ENCODE assay signal across 24 cellular contexts in genomic region chr12:8840938-8841633, GRCh38. TPM values are rescaled to one million over a fixed set of nuclear protein-coding genes. Genes with fewer than 3 reads are reported as not detected.
DNase-seq lines count a peak whose midpoint lies in the region; ATAC-seq, FAIRE-seq and TF ChIP-seq lines count a peak whose summit lies in the region.
"Had no signal": no experiment of that assay in that cellular context is flagged by ENCODE, and none has a peak within 500 bp of the region (broad histone marks: within the 10 kb centered on the region; RNA-seq: fewer than 3 reads in every experiment).

No MANE protein-coding gene starts in this region.

- no peak overlapping the region for H4K91ac ChIP-seq in H1 (replicated peaks; ENCODE audit: insufficient read length, low read length)

- no peaks in the 10 kb centered on the region for H3K36me3 Mint-ChIP-seq in activated CD8-positive, alpha-beta T cell treated with anti-CD3 and anti-CD28 coated beads for 36 hours (ENCODE audit: low read depth)
- H3K36me3 Mint-ChIP-seq: CD14-positive monocyte had no signal

- DNase-seq in A673 (ENCODE audit: low spot score) (peak; percentile 53), SK-N-MC (ENCODE audit: low read depth, low spot score) (peak; percentile 86), H1 (ENCODE audit: low read depth in 1 of 2, low spot score in 2 of 2) (no peak), NCI-H1930 (lab: John Stamatoyannopoulos, UW) (no peak)
- DNase-seq in activated CD8-positive, alpha-beta T cell treated with anti-CD3 and anti-CD28 coated beads for 36 hours = no peak
- DNase-seq in activated effector memory CD4-positive, alpha-beta T cell treated with anti-CD3 and anti-CD28 coated beads, Interleukin-2, amount 50 U/mL, for 16 hours = no peak
- DNase-seq: ACHN; AML-193; BE2C; CD4-positive, alpha-beta T cell; CD8-positive, alpha-beta memory T cell; DMS 273 treated with DMSO at 0.1 percent for 48 hours; DMS79; EL; GDM1; GM23248 had no signal

- WGBS in H1 (ENCODE audit: extremely low coverage in 1 of 2, insufficient coverage in 1 of 2, insufficient read length in 1 of 2, insufficient replicate concordance in 2 of 2, low coverage in 1 of 2, low lambda C conversion rate in 2 of 2, missing lambda C conversion rate in 1 of 2), 2 experiments = 95 to 100% methylated on average over 1 to 7 of the region's 8 CpGs

- no peak for TF ChIP-seq CTCF in A673 (conservative IDR thresholded peaks at IDR 0.05; ENCODE audit: low read depth, low read length)
- TF ChIP-seq CTCF in H1 (IDR thresholded peaks at IDR 0.05; ENCODE audit: control extremely low read depth in 1 of 3, insufficient read depth in 1 of 3, low read depth in 1 of 3, low read length in 3 of 3) = no peak
- TF ChIP-seq CTCF in activated CD8-positive, alpha-beta T cell treated with anti-CD3 and anti-CD28 coated beads for 36 hours (IDR thresholded peaks at IDR 0.05) = no peak

- no peaks in the 10 kb centered on the region for H3K9me3 ChIP-seq in A673 (ENCODE audit: low read depth, low read length, poor library complexity, severe bottlenecking)
- no peaks in the 10 kb centered on the region for H3K9me3 ChIP-seq in SK-N-MC (ENCODE audit: low read depth, low read length)
- no peaks in the 10 kb centered on the region for H3K9me3 ChIP-seq in H1 (ENCODE audit: insufficient read depth in 2 of 2, low read depth in 1 of 2, low read length in 1 of 2)
- H3K9me3 ChIP-seq: BE2C; BLaER1 treated with 17β-estradiol and CSF1 and Interleukin-3, amounts not matched to agents 10 nM and 100 nM; HAP-1 had no signal

- H4K5ac ChIP-seq in H1 (ENCODE audit: insufficient read length, low read depth, low read length) = no peak overlapping the region

- H3K18ac ChIP-seq in H1 (ENCODE audit: extremely low read depth, low read length) = no peak overlapping the region

- peak; percentile 66 for FAIRE-seq in H1 (lab: Jason Lieb, UNC)
- FAIRE-seq: A204.1, D721Med, GM12878 had no signal

- BruUV-seq in A673 (replicated peaks; lab: Mats Ljungman, UMichigan) = no TSS peak

- no peaks in the 10 kb centered on the region for H3K79me1 ChIP-seq in H1 (ENCODE audit: low read depth, low read length)

- no peak overlapping the region for H2BK12ac ChIP-seq in H1 (ENCODE audit: low read depth, low read length)

- H3K27me3 ChIP-seq in A673 (replicated peaks; ENCODE audit: insufficient read depth, low read depth, low read length, poor library complexity) (no peaks in the 10 kb centered on the region), H1 (replicated peaks in 1 of 4; ENCODE audit: control insufficient read depth in 3 of 4, extremely low read depth in 1 of 4, insufficient read depth in 3 of 4, low read length in 3 of 4) (no peaks in the 10 kb centered on the region)
- H3K27me3 ChIP-seq: BE2C; BLaER1 treated with 17β-estradiol and CSF1 and Interleukin-3, amounts not matched to agents 10 nM and 100 nM had no signal

- H3K23me2 ChIP-seq in H1 (ENCODE audit: low read depth, low read length) = no peaks in the 10 kb centered on the region

- intact Hi-C loops in A673 (cut with micrococcal nuclease; ENCODE audit: unreplicated experiment) = no loop called here
- intact Hi-C loops in activated CD8-positive, alpha-beta T cell treated with anti-CD3 and anti-CD28 coated beads for 36 hours (cut with micrococcal nuclease) = no loop called here

- H2BK20ac ChIP-seq in H1 (ENCODE audit: low read length) = no peak overlapping the region

- CTCF ChIA-PET in A673 (lab: Charles Lee) = interaction anchor here (0.7 kb wide), 1 partner anchor 247 kb away, joined by 7 read pairs; no protein-coding TSS in a partner anchor
- CTCF ChIA-PET in H1 (lab: Charles Lee; ENCODE audit: partially characterized antibody) = interaction anchor here (0.7 to 2.5 kb wide), 6 partner anchors 12 to 490 kb away, joined by 3 to 13 read pairs (median 4); no protein-coding TSS in a partner anchor
- CTCF ChIA-PET in activated CD8-positive, alpha-beta T cell treated with anti-CD3 and anti-CD28 coated beads for 36 hours (lab: Charles Lee) = interaction anchor here (1.0 to 2.5 kb wide), 3 partner anchors 10 to 49 kb away, joined by 3 to 8 read pairs (median 4); no protein-coding TSS in a partner anchor

- H4K20me1 ChIP-seq in H1 (replicated peaks in 1 of 2; ENCODE audit: control insufficient read depth in 1 of 2, insufficient read depth in 2 of 2, low read length in 2 of 2) = no peaks in the 10 kb centered on the region
- H4K20me1 ChIP-seq: BLaER1 treated with 17β-estradiol and CSF1 and Interleukin-3, amounts not matched to agents 10 nM and 100 nM had no signal

- no peaks in the 10 kb centered on the region for H3K4me1 Mint-ChIP-seq in activated CD8-positive, alpha-beta T cell treated with anti-CD3 and anti-CD28 coated beads for 36 hours (ENCODE audit: low read depth)
- H3K4me1 Mint-ChIP-seq: CD8-positive, alpha-beta memory T cell had no signal

- H3K36me3 ChIP-seq in A673 (ENCODE audit: insufficient read depth, low read length, poor library complexity, severe bottlenecking) = no peaks in the 10 kb centered on the region
- no peaks in the 10 kb centered on the region for H3K36me3 ChIP-seq in SK-N-MC (ENCODE audit: insufficient read depth, low read length)
- peaks cover 0 to 6% (median 2%) of the 10 kb centered on the region in 4 experiments; a peak in 3 of 8 replicates for H3K36me3 ChIP-seq in H1 (ENCODE audit: control insufficient read depth in 2 of 4, insufficient read depth in 4 of 4, low read length in 3 of 4)
- H3K36me3 ChIP-seq: BE2C; BLaER1 treated with 17β-estradiol and CSF1 and Interleukin-3, amounts not matched to agents 10 nM and 100 nM; HAP-1 had no signal

- H3K14ac ChIP-seq in H1 (ENCODE audit: insufficient read length) = no peak overlapping the region

- POLR2A ChIA-PET in A673 (lab: Charles Lee; ENCODE audit: low non-redundant PET) = interaction anchor here (0.6 kb wide), 1 partner anchor 14 kb away, joined by 3 read pairs; no protein-coding TSS in a partner anchor
- POLR2A ChIA-PET in H1 (lab: Charles Lee; ENCODE audit: partially characterized antibody) = interaction anchor here (0.6 to 1.9 kb wide), 4 partner anchors 10 to 65 kb away, joined by 3 to 5 read pairs (median 4); no protein-coding TSS in a partner anchor
- POLR2A ChIA-PET in activated CD8-positive, alpha-beta T cell treated with anti-CD3 and anti-CD28 coated beads for 36 hours (lab: Charles Lee) = no interaction called here

- H3K27ac ChIP-seq in A673 (ENCODE audit: low read depth, low read length, poor library complexity, severe bottlenecking) (peak overlapping the region; percentile 59), SK-N-MC (peak overlapping the region; percentile 90), H1 (ENCODE audit: low read depth, low read length) (no peak overlapping the region)
- H3K27ac ChIP-seq: 22Rv1; BLaER1 treated with 17β-estradiol and CSF1 and Interleukin-3, amounts not matched to agents 10 nM and 100 nM; GM23248 had no signal

- H2BK120ac ChIP-seq in H1 (replicated peaks; ENCODE audit: low read depth, low read length) = no peak overlapping the region

- H3K4me1 ChIP-seq in A673 (ENCODE audit: insufficient read depth, low read length, poor library complexity, severe bottlenecking) = no peaks in the 10 kb centered on the region
- H3K4me1 ChIP-seq in H1 (replicated peaks in 1 of 4; ENCODE audit: control insufficient read depth in 3 of 4, insufficient read depth in 4 of 4, low read length in 3 of 4) = no peaks in the 10 kb centered on the region; a peak in 1 of 7 replicates
- H3K4me1 ChIP-seq: BE2C, HAP-1 had no signal

- no peaks in the 10 kb centered on the region for H3K9me3 Mint-ChIP-seq in activated CD8-positive, alpha-beta T cell treated with anti-CD3 and anti-CD28 coated beads for 36 hours
- H3K9me3 Mint-ChIP-seq: CD4-positive, alpha-beta T cell; CD8-positive, alpha-beta memory T cell had no signal

- no peak overlapping the region for H3K56ac ChIP-seq in H1 (replicated peaks; ENCODE audit: insufficient read length, low read depth, low read length)

- no peak overlapping the region for H4K8ac ChIP-seq in H1 (ENCODE audit: extremely low read depth, insufficient read depth, low read length)

- H3K27me3 Mint-ChIP-seq in activated CD8-positive, alpha-beta T cell treated with anti-CD3 and anti-CD28 coated beads for 36 hours = peaks cover 10% of the 10 kb centered on the region

- no peak for TF ChIP-seq RAD21 in H1 (IDR thresholded peaks at IDR 0.05 in 1 of 2, conservative IDR thresholded peaks at IDR 0.05 in 1 of 2; ENCODE audit: low read depth in 2 of 2, low read length in 2 of 2)

- no peaks in the 10 kb centered on the region for H3K79me2 ChIP-seq in H1 (ENCODE audit: control insufficient read depth in 1 of 2, insufficient read depth in 2 of 2, low read length in 2 of 2)

- H2AFZ ChIP-seq in H1 (ENCODE audit: low read length) = no peak overlapping the region
- H2AFZ ChIP-seq: GM23248 had no signal

- no peak overlapping the region for H3K23ac ChIP-seq in H1 (ENCODE audit: insufficient read length)

- no peak overlapping the region for H3K4me3 Mint-ChIP-seq in activated CD8-positive, alpha-beta T cell treated with anti-CD3 and anti-CD28 coated beads for 36 hours
- H3K4me3 Mint-ChIP-seq: CD4-positive, alpha-beta T cell had no signal

- no peak overlapping the region for H2AK5ac ChIP-seq in H1 (ENCODE audit: low read depth, low read length)

- H3K27ac Mint-ChIP-seq in activated CD8-positive, alpha-beta T cell treated with anti-CD3 and anti-CD28 coated beads for 36 hours = no peak overlapping the region
- H3K27ac Mint-ChIP-seq: CD14-positive monocyte; CD4-positive, alpha-beta T cell; CD8-positive, alpha-beta memory T cell had no signal

- TF ChIP-seq EP300 in H1 (IDR thresholded peaks at IDR 0.05; ENCODE audit: borderline replicate concordance in 1 of 2, low read depth in 2 of 2, low read length in 2 of 2) = no peak

- H3K4me3 ChIP-seq in A673 (ENCODE audit: low read depth, low read length, poor library complexity, severe bottlenecking) (no peak overlapping the region), SK-N-MC (peak overlapping the region; percentile 71), H1 (ENCODE audit: extremely low read depth in 1 of 4, insufficient read depth in 2 of 4, low read depth in 3 of 4, low read length in 4 of 4) (no peak overlapping the region)
- H3K4me3 ChIP-seq: BLaER1 treated with 17β-estradiol and CSF1 and Interleukin-3, amounts not matched to agents 10 nM and 100 nM; GM12878; GM23248; HAP-1 had no signal

- TF ChIP-seq POLR2A in H1 (IDR thresholded peaks at IDR 0.05; ENCODE audit: control extremely low read depth in 1 of 2, low read depth in 2 of 2, low read length in 2 of 2) = no peak

- H2BK15ac ChIP-seq in H1 (ENCODE audit: low read length) = no peak overlapping the region

- H3K4ac ChIP-seq in H1 (replicated peaks; ENCODE audit: insufficient read length, low read depth, low read length) = no peak overlapping the region

- ATAC-seq in activated CD8-positive, alpha-beta T cell treated with anti-CD3 and anti-CD28 coated beads for 36 hours = no peak
- ATAC-seq: GM12878 had no signal

- H2BK5ac ChIP-seq in H1 (ENCODE audit: low read depth, low read length) = no peak overlapping the region

- H3K9ac ChIP-seq in SK-N-MC (ENCODE audit: insufficient read length) (peak overlapping the region; percentile 69), H1 (replicated peaks in 1 of 4; ENCODE audit: extremely low read depth in 1 of 4, low read depth in 3 of 4, low read length in 3 of 4) (no peak overlapping the region)
- H3K9ac ChIP-seq: BLaER1 treated with 17β-estradiol and CSF1 and Interleukin-3, amounts not matched to agents 10 nM and 100 nM; GM23248 had no signal

- H3K4me2 ChIP-seq in H1 (ENCODE audit: insufficient read depth in 1 of 2, low read depth in 2 of 2, low read length in 2 of 2) = no peak overlapping the region
- H3K4me2 ChIP-seq: BLaER1 treated with 17β-estradiol and CSF1 and Interleukin-3, amounts not matched to agents 10 nM and 100 nM had no signal

RNA-seq across cellular contexts. Expression of gene A2ML1, which starts 18.7 kb away (rescaled TPM):
- total RNA-seq in A673 (2021) = 2.3 and 3.3 TPM in 2 replicates
- 9.0 and 10.3 TPM in 2 replicates for total RNA-seq in H1 (2021; fragmentation: NEBNext Ultra II Directional; extraction: Animal tissue kit (Norgen Biotek cat#: 25700))
- 8.3 and 10.2 TPM in 2 replicates for polyA plus RNA-seq in H1 (2011; rRNA removed)
- 9.3 TPM for polyA plus RNA-seq in H1 (2011; cell fraction: cytosol; rRNA removed)
- polyA plus RNA-seq in H1 (2011; cell fraction: nucleus; rRNA removed) = 23.3 TPM
- polyA plus RNA-seq in H1 (2012, experiment 1 of 2) = 6.0 to 8.7 TPM (median 7.8 TPM) in 4 replicates
- 0.98 TPM for polyA plus RNA-seq in H1 (2012, experiment 2 of 2)
- polyA plus RNA-seq in H1 (2013, experiment 1 of 2) = 6.7 TPM
- 6.1 TPM for polyA plus RNA-seq in H1 (2013, experiment 2 of 2)
- polyA minus RNA-seq in H1 (2011; rRNA and poly(A)+ RNA removed) = 15.2 and 23.2 TPM in 2 replicates
- polyA minus RNA-seq in H1 (2011; cell fraction: cytosol; rRNA and poly(A)+ RNA removed) = 7.2 TPM
- 21.4 TPM for polyA minus RNA-seq in H1 (2011; cell fraction: nucleus; rRNA and poly(A)+ RNA removed)
- total RNA-seq in activated CD8-positive, alpha-beta T cell treated with anti-CD3 and anti-CD28 coated beads for 36 hours = not detected
- total RNA-seq: CD4-positive, alpha-beta T cell; CD8-positive, alpha-beta memory T cell; GM12878; GM23248; H4 had no signal
- polyA plus RNA-seq: CD14-positive monocyte; CD8-positive, alpha-beta memory T cell; GM12878; GM23248 had no signal

Comparison
In these comparisons a context has a peak if more than half of its experiments do, and no peak if none do; other contexts are left out.
1. DNase-seq: peak in A673 (single experiment) and SK-N-MC (single experiment); none in H1 (0 of 2), activated CD8-positive, alpha-beta T cell treated with anti-CD3 and anti-CD28 coated beads for 36 hours (single experiment), NCI-H1930 (0 of 2) and activated effector memory CD4-positive, alpha-beta T cell treated with anti-CD3 and anti-CD28 coated beads, Interleukin-2, amount 50 U/mL, for 16 hours (single experiment).